In the genomic region with DNA sequence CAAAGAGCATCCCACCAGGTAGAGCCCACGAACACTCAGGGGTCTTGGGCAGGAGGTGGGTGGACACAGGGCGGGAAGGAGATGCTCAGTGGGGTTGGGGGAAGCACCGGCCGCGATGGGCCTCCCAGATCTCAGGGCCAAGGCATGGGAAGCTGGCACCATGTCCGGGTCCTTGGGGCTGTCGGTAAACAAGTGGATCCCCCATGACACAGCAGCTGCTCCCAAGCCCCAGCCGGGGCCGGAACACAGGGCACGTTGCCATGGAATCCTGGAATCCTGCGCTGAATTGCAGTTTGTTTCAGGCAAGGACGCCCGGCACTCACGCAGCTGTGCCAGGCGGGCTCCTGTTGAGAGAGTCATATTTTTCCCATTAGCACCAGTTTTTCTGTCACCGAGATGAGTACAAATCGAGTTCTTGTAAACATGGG, we compare ENCODE assay signal across 9 cellular contexts. TPM values are rescaled to one million over a fixed set of nuclear protein-coding genes. Genes with fewer than 3 reads are reported as not detected.
DNase-seq lines count a peak whose midpoint lies in the region; ATAC-seq and TF ChIP-seq lines count a peak whose summit lies in the region.
"Had no signal": no experiment of that assay in that cellular context is flagged by ENCODE, and none has a peak within 500 bp of the region (broad histone marks: within the 10 kb centered on the region; RNA-seq: fewer than 3 reads in every experiment).

No MANE protein-coding gene starts in this region.

- H3K14ac ChIP-seq in IMR-90 (replicated peaks; ENCODE audit: low read depth, low read length) = no peak overlapping the region

- H3K9me3 Mint-ChIP-seq in T-cell (no peaks in the 10 kb centered on the region), glutamatergic neuron (ENCODE audit: unreplicated experiment) (peaks cover 9% of the 10 kb centered on the region), CD14-positive monocyte (peaks cover 0 to 1% (median 0%) of the 10 kb centered on the region in 7 donors)
- no peaks in the 10 kb centered on the region for H3K9me3 Mint-ChIP-seq in stimulated activated effector memory CD8-positive, alpha-beta T cell treated with anti-CD3 and anti-CD28 coated beads, Interleukin-12 subunit alpha, Interleukin-12 subunit beta, amount 100 ng/mL, for 72 hours

- H3K9me1 ChIP-seq in IMR-90 (ENCODE audit: insufficient read depth, low read length) = peaks cover 7% of the 10 kb centered on the region; the same call in 1 of the 2 replicates

- H3K27ac Mint-ChIP-seq in T-cell (peak overlapping the region; percentile 55 to 73), glutamatergic neuron (ENCODE audit: unreplicated experiment) (no peak overlapping the region), CD14-positive monocyte (no peak overlapping the region)
- peak overlapping the region; percentile 88 for H3K27ac Mint-ChIP-seq in stimulated activated effector memory CD8-positive, alpha-beta T cell treated with anti-CD3 and anti-CD28 coated beads, Interleukin-12 subunit alpha, Interleukin-12 subunit beta, amount 100 ng/mL, for 72 hours

- intact Hi-C loops in IMR-90 (cut with micrococcal nuclease) = no loop called here
- intact Hi-C loops in CD14-positive monocyte (cut with micrococcal nuclease) = no loop called here

- no TSS peak for BruUV-seq in IMR-90 (replicated peaks; lab: Mats Ljungman, UMichigan)

- 25% methylated on average over 9 of the region's 17 CpGs; no CpG with 5 or more reads in 1 of the 2 experiments for WGBS in IMR-90 (ENCODE audit: extremely low coverage in 2 of 2, insufficient read length in 1 of 2), 2 experiments

- H4K5ac ChIP-seq in IMR-90 (ENCODE audit: low read depth, low read length) = no peak overlapping the region; the same call in 1 of the 2 replicates

- DNase-seq in IMR-90 = peak; percentile 49
- no peak for DNase-seq in T-cell
- peak; percentile 11 for DNase-seq in glutamatergic neuron
- no peak for DNase-seq in stimulated activated effector memory CD8-positive, alpha-beta T cell treated with anti-CD3 and anti-CD28 coated beads, Interleukin-12 subunit alpha, Interleukin-12 subunit beta, amount 100 ng/mL, for 72 hours (ENCODE audit: low spot score in 2 of 2)
- no peak for DNase-seq in OCI-M1 (lab: John Stamatoyannopoulos, UW)
- DNase-seq in KG1 (lab: John Stamatoyannopoulos, UW) = no peak
- no peak for DNase-seq in CD14-positive monocyte (ENCODE audit: low spot score)
- DNase-seq in NCI-H1436 treated with DMSO at 0.1 percent for 48 hours (lab: John Stamatoyannopoulos, UW) = no peak
- DNase-seq: activated naive CD4-positive, alpha-beta T cell treated with Interleukin-2 at 50 U/mL for 16 hours had no signal

- H3K36me3 ChIP-seq in IMR-90 (ENCODE audit: control insufficient read depth, insufficient read depth, low read length) = peaks cover 3% of the 10 kb centered on the region; the same call in 1 of the 2 replicates

- no peak overlapping the region for H3K56ac ChIP-seq in IMR-90 (ENCODE audit: extremely low read depth, insufficient read depth, low read length)

- H3K36me3 Mint-ChIP-seq in T-cell = peaks cover 10% of the 10 kb centered on the region
- H3K36me3 Mint-ChIP-seq in glutamatergic neuron (ENCODE audit: unreplicated experiment) = no peaks in the 10 kb centered on the region
- peaks cover 80% of the 10 kb centered on the region for H3K36me3 Mint-ChIP-seq in stimulated activated effector memory CD8-positive, alpha-beta T cell treated with anti-CD3 and anti-CD28 coated beads, Interleukin-12 subunit alpha, Interleukin-12 subunit beta, amount 100 ng/mL, for 72 hours
- H3K36me3 Mint-ChIP-seq in CD14-positive monocyte = peaks cover 10 to 19% of the 10 kb centered on the region in 2 donors

- H3K9me3 ChIP-seq in IMR-90 (ENCODE audit: control insufficient read depth, insufficient read depth, low read length) = no peaks in the 10 kb centered on the region

- POLR2A ChIA-PET in IMR-90 (lab: Charles Lee; ENCODE audit: unreplicated experiment) = no interaction called here
- POLR2A ChIA-PET in T-cell (lab: Charles Lee) = no interaction called here

- dilution Hi-C loops in IMR-90 (cut with HindIII; ENCODE audit: low sequenced_read_pairs, unreplicated experiment) = no loop called here

- H3K4me3 ChIP-seq in IMR-90 (ENCODE audit: insufficient read depth, low read depth, low read length) = no peak overlapping the region

- H3K23ac ChIP-seq in IMR-90 (ENCODE audit: low read depth, low read length) = 0 out of 2 replicates have a peak overlapping the region, but pooled peaks have one; percentile 13

- no peak overlapping the region for H3K4ac ChIP-seq in IMR-90 (ENCODE audit: low read depth, low read length)

- no peaks in the 10 kb centered on the region for H3K27me3 ChIP-seq in IMR-90 (ENCODE audit: control insufficient read depth, insufficient read depth, low read length)

- H3K4me3 Mint-ChIP-seq in T-cell (no peak overlapping the region), glutamatergic neuron (ENCODE audit: unreplicated experiment) (no peak overlapping the region), CD14-positive monocyte (no peak overlapping the region)
- no peak overlapping the region for H3K4me3 Mint-ChIP-seq in stimulated activated effector memory CD8-positive, alpha-beta T cell treated with anti-CD3 and anti-CD28 coated beads, Interleukin-12 subunit alpha, Interleukin-12 subunit beta, amount 100 ng/mL, for 72 hours

- no peak overlapping the region for H2BK120ac ChIP-seq in IMR-90 (ENCODE audit: low read depth, low read length)

- no peak overlapping the region for H4K91ac ChIP-seq in IMR-90 (ENCODE audit: insufficient read depth, low read depth, low read length)

- H3K4me1 ChIP-seq in IMR-90 (ENCODE audit: control insufficient read depth, insufficient read depth, low read length) = peaks cover 8% of the 10 kb centered on the region

- no peak overlapping the region for H3K4me2 ChIP-seq in IMR-90 (ENCODE audit: low read depth, low read length)

- H4K8ac ChIP-seq in IMR-90 (ENCODE audit: low read depth in 2 of 2, low read length in 2 of 2) = peak overlapping the region in 1 of 2 experiments; percentile 20; a peak in 2 of 4 replicates

- no peak overlapping the region for H2AFZ ChIP-seq in IMR-90 (replicated peaks; ENCODE audit: low read length, poor library complexity)

- no peak overlapping the region for H2BK5ac ChIP-seq in IMR-90 (ENCODE audit: low read depth, low read length, poor library complexity, severe bottlenecking)

- TF ChIP-seq RAD21 in IMR-90 (IDR thresholded peaks at IDR 0.05; ENCODE audit: low read length) = no peak

- H3K27ac ChIP-seq in IMR-90 (ENCODE audit: insufficient read depth, low read length) = no peak overlapping the region

- no peak overlapping the region for H2BK20ac ChIP-seq in IMR-90 (ENCODE audit: low read depth, low read length)

- H2AK9ac ChIP-seq in IMR-90 (replicated peaks; ENCODE audit: low read depth, low read length, poor library complexity) = no peak overlapping the region

- CTCF ChIA-PET in IMR-90 (lab: Yijun Ruan, JAX) (no interaction called here), T-cell (lab: Charles Lee) (interaction anchor here in 1 of 2 donors (0.7 kb wide), 1 partner anchor 769 kb away, joined by 4 read pairs; no protein-coding TSS in a partner anchor)

- H3K27me3 Mint-ChIP-seq in T-cell = no peaks in the 10 kb centered on the region
- peaks cover 4% of the 10 kb centered on the region for H3K27me3 Mint-ChIP-seq in glutamatergic neuron (ENCODE audit: unreplicated experiment)
- peaks cover 0 to 25% (median 22%) of the 10 kb centered on the region in 3 donors for H3K27me3 Mint-ChIP-seq in CD14-positive monocyte (ENCODE audit: low read depth in 3 of 3)

- ATAC-seq in IMR-90 (ENCODE audit: low read depth) = peak; percentile 54
- ATAC-seq in T-cell (replicated peaks in 1 of 4) = no peak
- ATAC-seq in stimulated activated effector memory CD8-positive, alpha-beta T cell treated with anti-CD3 and anti-CD28 coated beads, Interleukin-12 subunit alpha, Interleukin-12 subunit beta, amount 100 ng/mL, for 72 hours = no peak

- in situ Hi-C loops in IMR-90 (cut with MboI; ENCODE audit: low sequenced_read_pairs) = no loop called here

- H4K20me1 ChIP-seq in IMR-90 (ENCODE audit: insufficient read depth, low read length) = no peaks in the 10 kb centered on the region

- no peak overlapping the region for H3K9ac ChIP-seq in IMR-90 (ENCODE audit: low read depth, low read length)

- TF ChIP-seq CTCF in IMR-90 (conservative IDR thresholded peaks at IDR 0.05; ENCODE audit: low read depth, low read length) (no peak), glutamatergic neuron (IDR thresholded peaks at IDR 0.05; ENCODE audit: partially characterized antibody, unreplicated experiment) (no peak), CD14-positive monocyte (IDR thresholded peaks at IDR 0.05) (no peak)

- no peaks in the 10 kb centered on the region for H3K79me1 ChIP-seq in IMR-90 (ENCODE audit: low read depth in 1 of 2, low read length in 2 of 2)

- H3K18ac ChIP-seq in IMR-90 (ENCODE audit: low read depth, low read length) = no peak overlapping the region

- H2AK5ac ChIP-seq in IMR-90 (ENCODE audit: low read depth, low read length) = peak overlapping the region; percentile 71

- no peak for TF ChIP-seq POLR2A in IMR-90 (IDR thresholded peaks at IDR 0.05; ENCODE audit: low read depth, low read length)

- peaks cover 5 to 11% (median 6%) of the 10 kb centered on the region in 3 donors for H3K4me1 Mint-ChIP-seq in T-cell
- peaks cover 2% of the 10 kb centered on the region for H3K4me1 Mint-ChIP-seq in glutamatergic neuron (ENCODE audit: low read depth, unreplicated experiment)
- peaks cover 8% of the 10 kb centered on the region for H3K4me1 Mint-ChIP-seq in stimulated activated effector memory CD8-positive, alpha-beta T cell treated with anti-CD3 and anti-CD28 coated beads, Interleukin-12 subunit alpha, Interleukin-12 subunit beta, amount 100 ng/mL, for 72 hours
- H3K4me1 Mint-ChIP-seq in CD14-positive monocyte = peaks cover 11% of the 10 kb centered on the region

- no peak overlapping the region for H2BK15ac ChIP-seq in IMR-90 (ENCODE audit: low read depth, low read length)

TF ChIP-seq in IMR-90, 13 proteins besides CTCF, POLR2A, EP300 and RAD21 (continues in another document):
- TF ChIP-seq MXI1 (IDR thresholded peaks at IDR 0.05; ENCODE audit: borderline replicate concordance, low read depth, low read length) (no peak), CHD1 (IDR thresholded peaks at IDR 0.05; ENCODE audit: low read depth, low read length) (no peak), SMC3 (IDR thresholded peaks at IDR 0.05; ENCODE audit: low read depth, low read length) (no peak)

RNA-seq across cellular contexts. Expression of a gene that starts 23.0 kb away (rescaled TPM):
- total RNA-seq in IMR-90 (2012; rRNA removed) = 5.0 and 7.2 TPM in 2 replicates
- 40.3 and 44.2 TPM in 2 replicates for polyA plus RNA-seq in IMR-90 (2012; rRNA removed)
- 36.0 and 41.8 TPM in 2 replicates for polyA plus RNA-seq in IMR-90 (2012; cell fraction: cytosol; rRNA removed)
- 18.8 and 27.5 TPM in 2 replicates for polyA plus RNA-seq in IMR-90 (2012; cell fraction: nucleus; rRNA removed; ENCODE audit: low replicate concordance)
- 10 to 100 TPM; 25.0 to 48.9 (median 43.2) TPM for total RNA-seq in T-cell
- 24.3 TPM for total RNA-seq in glutamatergic neuron (ENCODE audit: unreplicated experiment)
- 10 to 100 TPM; 44.1 to 44.8 TPM for polyA plus RNA-seq in CD14-positive monocyte

Comparison
In these comparisons a context has a peak if more than half of its experiments do, and no peak if none do; other contexts are left out.
1. DNase-seq: peak in IMR-90 (single experiment) and glutamatergic neuron (single experiment); none in T-cell (0 of 34), stimulated activated effector memory CD8-positive, alpha-beta T cell treated with anti-CD3 and anti-CD28 coated beads, Interleukin-12 subunit alpha, Interleukin-12 subunit beta, amount 100 ng/mL, for 72 hours (0 of 2), OCI-M1 (single experiment), KG1 (single experiment), CD14-positive monocyte (single experiment) and NCI-H1436 treated with DMSO at 0.1 percent for 48 hours (single experiment).
2. H3K27ac Mint-ChIP-seq: peak in T-cell (2 of 2) and stimulated activated effector memory CD8-positive, alpha-beta T cell treated with anti-CD3 and anti-CD28 coated beads, Interleukin-12 subunit alpha, Interleukin-12 subunit beta, amount 100 ng/mL, for 72 hours (single experiment); none in glutamatergic neuron (single experiment) and CD14-positive monocyte (0 of 7).